In the genomic region with DNA sequence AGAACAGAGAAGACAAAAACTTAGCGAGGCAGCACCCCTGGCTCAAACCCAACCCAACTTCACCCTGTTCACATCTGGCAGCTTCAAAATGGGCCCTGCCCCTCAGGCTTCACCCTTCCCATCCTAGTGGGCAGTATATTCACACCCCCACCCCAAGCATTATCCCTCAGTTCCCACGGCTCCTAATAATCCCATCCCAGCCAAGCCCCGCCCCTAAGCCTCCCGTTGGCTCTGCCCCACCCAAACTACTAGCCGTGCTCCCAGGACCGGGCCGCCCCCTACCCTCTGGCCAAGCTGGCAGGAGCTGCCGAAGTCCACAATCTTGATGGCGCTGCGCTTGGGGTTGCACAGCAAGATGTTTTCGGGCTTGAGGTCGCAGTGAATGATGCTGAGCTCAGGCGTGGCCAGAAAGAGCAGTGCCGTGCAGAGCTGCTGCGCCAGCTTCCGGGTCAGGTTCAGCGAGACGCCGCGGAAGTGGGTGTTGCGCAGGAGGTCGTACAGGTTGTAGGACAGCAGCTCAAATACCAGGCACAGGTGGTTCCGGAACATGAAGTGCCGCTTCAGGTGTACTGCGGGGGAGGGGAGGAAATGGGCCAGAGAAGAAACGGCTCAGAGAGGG, we compare ENCODE assay signal across 18 cellular contexts. TPM values are rescaled to one million over a fixed set of nuclear protein-coding genes. Genes with fewer than 3 reads are reported as not detected.
DNase-seq lines count a peak whose midpoint lies in the region; ATAC-seq and TF ChIP-seq lines count a peak whose summit lies in the region.
"Had no signal": no experiment of that assay in that cellular context is flagged by ENCODE, and none has a peak within 500 bp of the region (broad histone marks: within the 10 kb centered on the region; RNA-seq: fewer than 3 reads in every experiment).

No MANE protein-coding gene starts in this region.

- no peaks in the 10 kb centered on the region for H3K9me3 Mint-ChIP-seq in CD14-positive monocyte
- no peaks in the 10 kb centered on the region for H3K9me3 Mint-ChIP-seq in natural killer cell
- H3K9me3 Mint-ChIP-seq: mesothelial cell of epicardium had no signal

- intact Hi-C loops in CD14-positive monocyte (cut with micrococcal nuclease), result no loop called here
- intact Hi-C loops in natural killer cell (cut with micrococcal nuclease), result no loop called here
- intact Hi-C loops in dorsolateral prefrontal cortex (cut with DNase I), result no loop called here
- intact Hi-C loops in breast epithelium (cut with DNase I; ENCODE audit: low total_unique reads), result no loop called here

- H3K27ac ChIP-seq in WERI-Rb-1 (peak overlapping the region; percentile 20; the same call in 1 of the 2 replicates), dorsolateral prefrontal cortex (no peak overlapping the region), breast epithelium (no peak overlapping the region)
- H3K27ac ChIP-seq: ovary had no signal

- H3K36me3 Mint-ChIP-seq in CD14-positive monocyte, result peaks cover 37 to 60% of the 10 kb centered on the region in 2 donors
- H3K36me3 Mint-ChIP-seq in natural killer cell, result no peaks in the 10 kb centered on the region

- H3K27me3 Mint-ChIP-seq in CD14-positive monocyte (ENCODE audit: low read depth in 3 of 3) (peaks cover 0 to 1% (median 0%) of the 10 kb centered on the region in 3 donors), natural killer cell (ENCODE audit: low read depth in 2 of 2) (no peaks in the 10 kb centered on the region)

- peak; percentile 38 for DNase-seq in CD14-positive monocyte (ENCODE audit: low spot score)
- peak; percentile 49 for DNase-seq in H7
- DNase-seq in WERI-Rb-1, result no peak
- DNase-seq in natural killer cell, result no peak
- no peak for DNase-seq in SK-N-DZ (ENCODE audit: low spot score)
- no peak for DNase-seq in dorsolateral prefrontal cortex
- no peak for DNase-seq in breast epithelium (ENCODE audit: low spot score in 2 of 2)
- DNase-seq: AML-193; central memory CD4-positive, alpha-beta T cell; ovary had no signal

- no peak for TF ChIP-seq CTCF in CD14-positive monocyte (IDR thresholded peaks at IDR 0.05)
- no peak for TF ChIP-seq CTCF in WERI-Rb-1 (IDR thresholded peaks at IDR 0.05; ENCODE audit: low read depth, low read length)
- TF ChIP-seq CTCF in natural killer cell (IDR thresholded peaks at IDR 0.05), result no peak
- no peak for TF ChIP-seq CTCF in dorsolateral prefrontal cortex (IDR thresholded peaks at IDR 0.05 in 54 of 56, conservative IDR thresholded peaks at IDR 0.05 in 2 of 56; ENCODE audit: low read depth in 1 of 56, partially characterized antibody in 56 of 56)
- TF ChIP-seq CTCF in breast epithelium (IDR thresholded peaks at IDR 0.05), result no peak

- H3K4me3 ChIP-seq in H7 (ENCODE audit: insufficient read depth, low read depth, low read length), result no peak overlapping the region
- no peak overlapping the region for H3K4me3 ChIP-seq in WERI-Rb-1 (ENCODE audit: low read depth, low read length)
- H3K4me3 ChIP-seq in dorsolateral prefrontal cortex, result no peak overlapping the region
- no peak overlapping the region for H3K4me3 ChIP-seq in breast epithelium
- H3K4me3 ChIP-seq: ovary, smooth muscle cell had no signal

- peak; percentile 13 to 37 (median 32) for ATAC-seq in natural killer cell
- ATAC-seq in HG03521 (IDR thresholded peaks at IDR 0.05; ENCODE audit: unreplicated experiment), result no peak

- H3K27me3 ChIP-seq in H7 (ENCODE audit: control insufficient read depth, insufficient read depth, low read length), result no peaks in the 10 kb centered on the region
- H3K27me3 ChIP-seq in WERI-Rb-1 (ENCODE audit: insufficient read depth, low read depth, severe bottlenecking), result no peaks in the 10 kb centered on the region
- H3K27me3 ChIP-seq in dorsolateral prefrontal cortex, result no peaks in the 10 kb centered on the region
- H3K27me3 ChIP-seq in breast epithelium, result no peaks in the 10 kb centered on the region
- H3K27me3 ChIP-seq: ovary had no signal

- H3K9me3 ChIP-seq in WERI-Rb-1 (ENCODE audit: severe bottlenecking) (no peaks in the 10 kb centered on the region), breast epithelium (no peaks in the 10 kb centered on the region)
- H3K9me3 ChIP-seq: ovary had no signal

- H3K4me3 Mint-ChIP-seq in CD14-positive monocyte (no peak overlapping the region), natural killer cell (peak overlapping the region; percentile 59)
- H3K4me3 Mint-ChIP-seq: mesothelial cell of epicardium had no signal

- H3K4me1 ChIP-seq in breast epithelium, result peaks cover 4 to 6% of the 10 kb centered on the region in 2 donors

- H3K27ac Mint-ChIP-seq in CD14-positive monocyte (peak overlapping the region; percentile 71 to 84 (median 76)), natural killer cell (peak overlapping the region; percentile 80 to 92)
- H3K27ac Mint-ChIP-seq: mesothelial cell of epicardium had no signal

- H3K4me1 Mint-ChIP-seq in CD14-positive monocyte, result peaks cover 36% of the 10 kb centered on the region
- H3K4me1 Mint-ChIP-seq in natural killer cell, result peaks cover 37 to 45% of the 10 kb centered on the region in 2 donors

- H3K36me3 ChIP-seq in H7 (replicated peaks; ENCODE audit: control insufficient read depth, insufficient read depth, low read length), result peaks cover 2% of the 10 kb centered on the region
- peaks cover 64% of the 10 kb centered on the region for H3K36me3 ChIP-seq in WERI-Rb-1
- H3K36me3 ChIP-seq in breast epithelium, result no peaks in the 10 kb centered on the region
- H3K36me3 ChIP-seq: ovary had no signal

- TF ChIP-seq POLR2A in breast epithelium (IDR thresholded peaks at IDR 0.05), result no peak

RNA-seq across cellular contexts. Expression of gene DYRK1B, which starts 5.8 kb away (rescaled TPM):
- 1 to 10 TPM; 4.2 to 6.5 TPM for polyA plus RNA-seq in CD14-positive monocyte
- 5.4 and 6.9 TPM in 2 replicates for total RNA-seq in H7 (2014; rRNA removed; shearing (Covaris generic))
- 10 to 100 TPM; 27.5 to 54.2 (median 43.8) TPM for total RNA-seq in natural killer cell
- polyA plus RNA-seq in SK-N-DZ (2014; cell fraction: cytosol; rRNA removed), result 15.3 and 18.4 TPM in 2 replicates
- 9.5 and 16.3 TPM in 2 replicates for polyA plus RNA-seq in SK-N-DZ (2014; cell fraction: nucleus; rRNA removed)
- 10 to 100 TPM; 19.2 to 46.1 (median 32.8) TPM for total RNA-seq in dorsolateral prefrontal cortex
- total RNA-seq in breast epithelium, result 10 to 100 TPM in 1 of 3 donors, 1 to 10 TPM in 2; 6.2 to 12.1 (median 7.0) TPM

RNA-seq across cellular contexts. Expression of gene FBL, which starts 18.1 kb away (rescaled TPM):
- 10 to 100 TPM; 57.1 to 60.3 TPM for polyA plus RNA-seq in CD14-positive monocyte
- 376 and 414 TPM in 2 replicates for total RNA-seq in H7 (2014; rRNA removed; shearing (Covaris generic))
- 100 to 1,000 TPM; 181 to 213 (median 201) TPM for total RNA-seq in natural killer cell
- 434 and 468 TPM in 2 replicates for polyA plus RNA-seq in SK-N-DZ (2014; cell fraction: cytosol; rRNA removed)
- 167 and 185 TPM in 2 replicates for polyA plus RNA-seq in SK-N-DZ (2014; cell fraction: nucleus; rRNA removed)
- 100 to 1,000 TPM in 1 of 120 experiments, 10 to 100 TPM in 119; 43.4 to 102 (median 66.4) TPM for total RNA-seq in dorsolateral prefrontal cortex
- 100 to 1,000 TPM; 111 to 217 (median 145) TPM for total RNA-seq in breast epithelium

RNA-seq across cellular contexts. Expression of gene LEUTX, which starts 49.5 kb away (rescaled TPM):
- not detected for polyA plus RNA-seq in CD14-positive monocyte
- not detected in 2 replicates for total RNA-seq in H7 (2014; rRNA removed; shearing (Covaris generic))
- total RNA-seq in natural killer cell (not detected), dorsolateral prefrontal cortex (not detected), breast epithelium (not detected)
- not detected in 2 replicates for polyA plus RNA-seq in SK-N-DZ (2014; cell fraction: cytosol; rRNA removed)
- not detected in 2 replicates for polyA plus RNA-seq in SK-N-DZ (2014; cell fraction: nucleus; rRNA removed)
- total RNA-seq: Daoy, endothelial cell of umbilical vein, HT1080, mesothelial cell of epicardium, ovary, SK-MEL-5, smooth muscle cell had no signal
- polyA plus RNA-seq: endothelial cell of umbilical vein, keratinocyte, ovary, smooth muscle cell had no signal

Comparison
In these comparisons a context has a peak if more than half of its experiments do, and no peak if none do; other contexts are left out.
1. DNase-seq: peak in CD14-positive monocyte (single experiment) and H7 (single experiment); none in WERI-Rb-1 (single experiment), natural killer cell (single experiment), SK-N-DZ (single experiment), dorsolateral prefrontal cortex (0 of 10) and breast epithelium (0 of 2).